Comparison of ENCODE assay signal across 18 cellular contexts in the genomic region with DNA sequence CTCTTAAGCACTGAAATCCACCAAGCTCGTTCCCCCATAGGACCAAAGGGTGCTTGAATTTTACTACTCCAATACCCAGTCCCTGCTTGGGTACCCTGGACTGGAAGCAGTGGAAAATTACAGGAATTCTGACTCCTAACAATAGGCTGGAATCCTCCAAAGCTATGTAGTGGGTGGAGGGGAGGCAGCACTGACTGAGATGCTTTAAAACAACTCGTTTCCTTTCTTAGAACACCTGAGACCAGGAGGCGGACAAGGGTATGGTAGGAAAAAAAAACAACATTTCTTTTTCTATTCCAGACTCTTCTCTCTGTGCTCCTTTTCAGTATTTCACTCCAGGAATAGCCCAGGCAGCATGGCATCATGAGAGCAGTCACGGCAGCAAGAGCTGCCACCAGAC. TPM values are rescaled to one million over a fixed set of nuclear protein-coding genes. Genes with fewer than 3 reads are reported as not detected.
"Had no signal": no experiment of that assay in that cellular context is flagged by ENCODE, and none has a peak within 500 bp of the region (broad histone marks: within the 10 kb centered on the region; RNA-seq: fewer than 3 reads in every experiment).

No MANE protein-coding gene starts in this region.

- H3K27ac Mint-ChIP-seq: activated naive CD4-positive, alpha-beta T cell treated with anti-CD3 and anti-CD28 coated beads for 36 hours; activated naive CD8-positive, alpha-beta T cell treated with anti-CD3 and anti-CD28 coated beads, Interleukin-2, amount 50 U/mL, for 24 hours had no signal

- H3K27me3 ChIP-seq: ascending aorta, dorsolateral prefrontal cortex, right atrium auricular region, upper lobe of left lung had no signal

- FAIRE-seq: bronchial epithelial cell, keratinocyte had no signal

- H3K4me3 Mint-ChIP-seq: activated naive CD4-positive, alpha-beta T cell treated with anti-CD3 and anti-CD28 coated beads for 36 hours; activated naive CD8-positive, alpha-beta T cell treated with anti-CD3 and anti-CD28 coated beads, Interleukin-2, amount 50 U/mL, for 24 hours had no signal

- H3K27ac ChIP-seq: ascending aorta, right atrium auricular region had no signal

- H3K9me3 ChIP-seq: ascending aorta, mucosa of descending colon, right atrium auricular region, upper lobe of left lung had no signal

- DNase-seq: activated CD4-positive, alpha-beta T cell treated with anti-CD3 and anti-CD28 coated beads, Interleukin-2, amount 50 U/mL, for 1 hour; activated CD8-positive, alpha-beta memory T cell treated with anti-CD3 and anti-CD28 coated beads for 24 hours; activated naive CD4-positive, alpha-beta T cell treated with anti-CD3 and anti-CD28 coated beads for 36 hours; activated naive CD8-positive, alpha-beta T cell treated with anti-CD3 and anti-CD28 coated beads, Interleukin-2, amount 50 U/mL, for 24 hours; dorsolateral prefrontal cortex; mucosa of descending colon; naive thymus-derived CD4-positive, alpha-beta T cell; stimulated activated CD4-positive, alpha-beta T cell treated with anti-CD3 and anti-CD28 coated beads, Interleukin-15, amount 100 ng/mL, for 24 hours; stimulated activated CD4-positive, alpha-beta T cell treated with anti-CD3 and anti-CD28 coated beads, Interleukin-4, amount 100 ng/mL, for 24 hours; stimulated activated naive CD4-positive, alpha-beta T cell treated with Interleukin-2 at 50 U/mL for 16 hours; T-helper 9 cell; upper lobe of left lung had no signal

- H3K36me3 Mint-ChIP-seq: naive thymus-derived CD4-positive, alpha-beta T cell had no signal

- H3K4me3 ChIP-seq: mucosa of descending colon, right atrium auricular region, upper lobe of left lung had no signal

- H3K9me3 Mint-ChIP-seq: activated naive CD8-positive, alpha-beta T cell treated with anti-CD3 and anti-CD28 coated beads, Interleukin-2, amount 50 U/mL, for 24 hours had no signal

- H3K27me3 Mint-ChIP-seq: activated naive CD8-positive, alpha-beta T cell treated with anti-CD3 and anti-CD28 coated beads, Interleukin-2, amount 50 U/mL, for 24 hours; naive thymus-derived CD4-positive, alpha-beta T cell had no signal

- H3K36me3 ChIP-seq: ascending aorta, right atrium auricular region, upper lobe of left lung had no signal

- ATAC-seq: activated naive CD8-positive, alpha-beta T cell treated with anti-CD3 and anti-CD28 coated beads, Interleukin-2, amount 50 U/mL, for 24 hours; left lobe of liver; mucosa of descending colon; naive thymus-derived CD4-positive, alpha-beta T cell had no signal

RNA-seq across cellular contexts. Expression of gene HCRTR1, which starts 24.9 kb away (rescaled TPM):
- total RNA-seq: activated naive CD4-positive, alpha-beta T cell treated with anti-CD3 and anti-CD28 coated beads for 36 hours; ascending aorta; bronchial epithelial cell; left lobe of liver; mucosa of descending colon; naive thymus-derived CD4-positive, alpha-beta T cell; skeletal muscle tissue had no signal
- polyA plus RNA-seq: keratinocyte; naive thymus-derived CD4-positive, alpha-beta T cell had no signal
